ENCODE assay signal across 12 cellular contexts in the genomic region with DNA sequence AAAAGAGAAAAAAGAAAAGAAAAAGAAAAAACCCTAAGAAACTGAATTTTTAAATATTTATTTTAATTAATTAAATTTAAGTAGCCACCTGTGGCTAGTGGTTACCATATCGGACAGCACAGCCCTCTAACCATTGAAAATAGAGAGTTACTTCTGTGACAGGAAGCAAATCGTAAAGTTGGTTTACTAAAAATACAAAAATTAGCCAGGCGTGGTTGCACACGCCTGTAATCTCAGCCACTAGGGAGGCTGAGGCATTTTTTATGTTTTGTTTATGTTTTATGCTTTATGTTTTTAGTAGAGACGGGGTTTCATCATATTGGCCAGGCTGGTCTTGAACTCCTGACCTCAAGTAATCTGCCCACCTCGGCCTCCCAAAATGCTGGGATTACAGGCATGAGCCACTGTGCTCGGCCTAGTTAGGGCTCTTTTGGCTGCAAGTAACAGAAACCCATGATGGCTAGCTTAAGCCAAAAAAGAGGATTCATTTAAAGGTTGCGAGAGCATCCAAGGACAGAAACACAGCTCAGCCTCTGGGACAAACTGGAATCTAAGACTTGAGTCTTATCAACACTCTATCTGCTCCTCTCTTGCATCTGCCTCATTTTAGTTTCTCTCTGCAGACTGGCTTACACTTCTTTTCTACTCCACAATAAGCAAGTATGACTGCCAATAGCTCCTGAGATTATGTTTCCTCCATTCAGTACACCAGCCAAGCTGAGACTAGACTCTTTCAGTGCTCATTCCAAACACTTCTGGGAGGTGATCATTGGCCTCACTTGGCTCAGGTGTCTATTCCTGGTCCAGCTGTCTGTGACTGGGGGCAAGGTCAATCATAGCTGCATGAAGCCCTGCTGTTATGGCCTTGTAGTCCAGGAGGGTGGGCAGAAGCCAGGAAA. TPM values are rescaled to one million over a fixed set of nuclear protein-coding genes. Genes with fewer than 3 reads are reported as not detected.
DNase-seq lines count a peak whose midpoint lies in the region; ATAC-seq, FAIRE-seq and TF ChIP-seq lines count a peak whose summit lies in the region.
"Had no signal": no experiment of that assay in that cellular context is flagged by ENCODE, and none has a peak within 500 bp of the region (broad histone marks: within the 10 kb centered on the region; RNA-seq: fewer than 3 reads in every experiment).

No MANE protein-coding gene starts in this region.

- no peak for TF ChIP-seq POLR2A in H1 (IDR thresholded peaks at IDR 0.05; ENCODE audit: control extremely low read depth in 1 of 2, low read depth in 2 of 2, low read length in 2 of 2)

- H3K9me3 ChIP-seq in DOHH2 (ENCODE audit: control insufficient read depth, insufficient read depth, low read length) (no peaks in the 10 kb centered on the region), H1 (ENCODE audit: insufficient read depth in 2 of 2, low read depth in 1 of 2, low read length in 1 of 2) (no peaks in the 10 kb centered on the region), BE2C (no peaks in the 10 kb centered on the region; the same call in 1 of the 2 replicates), kidney (ENCODE audit: control insufficient read depth in 1 of 2, low read length in 2 of 2) (no peaks in the 10 kb centered on the region)
- H3K9me3 ChIP-seq: stomach had no signal

- H2AFZ ChIP-seq in H1 (ENCODE audit: low read length) = no peak overlapping the region

- H3F3A ChIP-seq in DOHH2 (ENCODE audit: control insufficient read depth, insufficient read depth) = peaks cover 28% of the 10 kb centered on the region

- no peak overlapping the region for H2BK120ac ChIP-seq in H1 (replicated peaks; ENCODE audit: low read depth, low read length)

- H3K23me2 ChIP-seq in H1 (ENCODE audit: low read depth, low read length) = 0 out of 2 replicates have a peak, but pooled peaks cover 2% of the 10 kb centered on the region

- no peak overlapping the region for H2AK5ac ChIP-seq in H1 (ENCODE audit: low read depth, low read length)

- H3K27ac ChIP-seq in DOHH2 (ENCODE audit: low read depth, low read length) = peak overlapping the region; percentile 64
- H3K27ac ChIP-seq in H1 (ENCODE audit: low read depth, low read length) = no peak overlapping the region
- no peak overlapping the region for H3K27ac ChIP-seq in kidney (ENCODE audit: low read depth in 2 of 2, low read length in 2 of 2)
- H3K27ac ChIP-seq: stomach had no signal

- H3K79me2 ChIP-seq in DOHH2 (ENCODE audit: control insufficient read depth, low read length) = no peaks in the 10 kb centered on the region
- no peaks in the 10 kb centered on the region for H3K79me2 ChIP-seq in H1 (ENCODE audit: control insufficient read depth in 1 of 2, insufficient read depth in 2 of 2, low read length in 2 of 2)

- WGBS in H1 (ENCODE audit: extremely low coverage in 1 of 2, insufficient coverage in 1 of 2, insufficient read length in 1 of 2, insufficient replicate concordance in 2 of 2, low coverage in 1 of 2, low lambda C conversion rate in 2 of 2, missing lambda C conversion rate in 1 of 2), 2 experiments = 91% methylated on average over 8 of the region's 8 CpGs; no CpG with 5 or more reads in 1 of the 2 experiments

- H3K27me3 ChIP-seq in DOHH2 (ENCODE audit: control insufficient read depth, low read length) (no peaks in the 10 kb centered on the region), H1 (replicated peaks in 1 of 4; ENCODE audit: control insufficient read depth in 3 of 4, extremely low read depth in 1 of 4, insufficient read depth in 3 of 4, low read length in 3 of 4) (no peaks in the 10 kb centered on the region), BE2C (no peaks in the 10 kb centered on the region)
- H3K27me3 ChIP-seq: stomach had no signal

- intact Hi-C loops in kidney (cut with DNase I) = no loop called here

- no peak for TF ChIP-seq CTCF in DOHH2 (IDR thresholded peaks at IDR 0.05; ENCODE audit: low read depth, low read length, poor library complexity, severe bottlenecking)
- TF ChIP-seq CTCF in H1 (IDR thresholded peaks at IDR 0.05; ENCODE audit: control extremely low read depth in 1 of 3, insufficient read depth in 1 of 3, low read depth in 1 of 3, low read length in 3 of 3) = no peak
- TF ChIP-seq CTCF in BE2C (IDR thresholded peaks at IDR 0.05; ENCODE audit: low read depth, low read length) = no peak
- TF ChIP-seq CTCF in kidney (IDR thresholded peaks at IDR 0.05; ENCODE audit: borderline replicate concordance, extremely low read depth, insufficient read depth) = no peak

- no peak overlapping the region for H2BK5ac ChIP-seq in H1 (ENCODE audit: low read depth, low read length)

- H3K36me3 ChIP-seq in DOHH2 (ENCODE audit: control insufficient read depth, low read length) (no peaks in the 10 kb centered on the region), H1 (ENCODE audit: control insufficient read depth in 2 of 4, insufficient read depth in 4 of 4, low read length in 3 of 4) (no peaks in the 10 kb centered on the region), BE2C (no peaks in the 10 kb centered on the region), kidney (ENCODE audit: control insufficient read depth in 1 of 2, insufficient read depth in 2 of 2, low read length in 2 of 2) (no peaks in the 10 kb centered on the region)
- H3K36me3 ChIP-seq: stomach had no signal

- H3K23ac ChIP-seq in H1 (ENCODE audit: insufficient read length) = no peak overlapping the region

- POLR2A ChIA-PET in H1 (lab: Charles Lee; ENCODE audit: partially characterized antibody) = interaction anchor here (0.6 to 1.4 kb wide), 2 partner anchors 10 to 162 kb away, joined by 3 to 6 read pairs; no protein-coding TSS in a partner anchor

- no peak overlapping the region for H4K5ac ChIP-seq in H1 (ENCODE audit: insufficient read length, low read depth, low read length)

- peak overlapping the region; percentile 86 for H3K4me2 ChIP-seq in DOHH2 (ENCODE audit: low read length)
- no peak overlapping the region for H3K4me2 ChIP-seq in H1 (ENCODE audit: insufficient read depth in 1 of 2, low read depth in 2 of 2, low read length in 2 of 2)

- no peak overlapping the region; the same call in 1 of the 2 replicates for H2BK12ac ChIP-seq in H1 (ENCODE audit: low read depth, low read length)

- no peak overlapping the region for H2BK15ac ChIP-seq in H1 (ENCODE audit: low read length)

- no peak overlapping the region for H3K14ac ChIP-seq in H1 (ENCODE audit: insufficient read length)

- DNase-seq in H1 (ENCODE audit: low read depth in 1 of 2, low spot score in 2 of 2) = peak in 1 of 2 experiments; percentile 43
- no peak for DNase-seq in BE2C
- no peak for DNase-seq in kidney
- DNase-seq in T-helper 9 cell = no peak
- DNase-seq in frontal cortex (ENCODE audit: low spot score in 2 of 2) = no peak
- DNase-seq: cortex of kidney, glutamatergic neuron, stomach had no signal

- peak overlapping the region; percentile 8 for H4K91ac ChIP-seq in H1 (replicated peaks; ENCODE audit: insufficient read length, low read length)

- H3K9ac ChIP-seq in H1 (replicated peaks in 1 of 4; ENCODE audit: extremely low read depth in 1 of 4, low read depth in 3 of 4, low read length in 3 of 4) = no peak overlapping the region; a peak in 1 of 7 replicates
- no peak overlapping the region for H3K9ac ChIP-seq in kidney (ENCODE audit: low read length in 2 of 2)

- H4K8ac ChIP-seq in H1 (ENCODE audit: extremely low read depth, insufficient read depth, low read length) = no peak overlapping the region

- H3K79me1 ChIP-seq in H1 (ENCODE audit: low read depth, low read length) = no peaks in the 10 kb centered on the region

- no peaks in the 10 kb centered on the region for H3K9me2 ChIP-seq in DOHH2 (replicated peaks; ENCODE audit: control insufficient read depth, low read length)

- H3K4me1 ChIP-seq in DOHH2 (ENCODE audit: control insufficient read depth, low read length) (peaks cover 71% of the 10 kb centered on the region), H1 (replicated peaks in 1 of 4; ENCODE audit: control insufficient read depth in 3 of 4, insufficient read depth in 4 of 4, low read length in 3 of 4) (peaks cover 0 to 11% (median 6%) of the 10 kb centered on the region in 4 experiments; a peak in 3 of 7 replicates), BE2C (peaks cover 12% of the 10 kb centered on the region), kidney (ENCODE audit: control insufficient read depth in 1 of 2, insufficient read depth in 1 of 2, low read depth in 1 of 2, low read length in 2 of 2) (peaks cover 5 to 6% of the 10 kb centered on the region in 2 donors)

- H3K56ac ChIP-seq in H1 (replicated peaks; ENCODE audit: insufficient read length, low read depth, low read length) = no peak overlapping the region

- H4K20me1 ChIP-seq in DOHH2 (ENCODE audit: control insufficient read depth, insufficient read depth, low read depth, low read length) (no peaks in the 10 kb centered on the region), H1 (replicated peaks in 1 of 2; ENCODE audit: control insufficient read depth in 1 of 2, insufficient read depth in 2 of 2, low read length in 2 of 2) (no peaks in the 10 kb centered on the region)

- TF ChIP-seq RAD21 in H1 (IDR thresholded peaks at IDR 0.05 in 1 of 2, conservative IDR thresholded peaks at IDR 0.05 in 1 of 2; ENCODE audit: low read depth in 2 of 2, low read length in 2 of 2) = no peak

- no peak for TF ChIP-seq EP300 in H1 (IDR thresholded peaks at IDR 0.05; ENCODE audit: borderline replicate concordance in 1 of 2, low read depth in 2 of 2, low read length in 2 of 2)

- peak overlapping the region; percentile 73; the same call in 1 of the 2 replicates for H2BK20ac ChIP-seq in H1 (ENCODE audit: low read length)

- H3K4me3 ChIP-seq in DOHH2 (ENCODE audit: low read length) (peak overlapping the region; percentile 64), H1 (ENCODE audit: extremely low read depth in 1 of 4, insufficient read depth in 2 of 4, low read depth in 3 of 4, low read length in 4 of 4) (no peak overlapping the region), BE2C (ENCODE audit: low read depth, low read length) (no peak overlapping the region), kidney (ENCODE audit: low read length in 2 of 2) (no peak overlapping the region)
- H3K4me3 ChIP-seq: stomach had no signal

- no peak overlapping the region for H3K4ac ChIP-seq in H1 (replicated peaks; ENCODE audit: insufficient read length, low read depth, low read length)

- H3K18ac ChIP-seq in H1 (ENCODE audit: extremely low read depth, low read length) = 0 out of 2 replicates have a peak overlapping the region, but pooled peaks have one; percentile 66

- ATAC-seq in GM19452 (IDR thresholded peaks at IDR 0.05; ENCODE audit: unreplicated experiment) (peak; percentile 40), HG03175 (IDR thresholded peaks at IDR 0.05; ENCODE audit: unreplicated experiment) (peak; percentile 44)
- ATAC-seq: activated T-helper 17 cell treated with anti-CD3 and anti-CD28 coated beads, Interleukin-2, amount 50 U/mL, for 72 hours had no signal

- CTCF ChIA-PET in H1 (lab: Charles Lee; ENCODE audit: partially characterized antibody) = interaction anchor here (0.6 to 1.2 kb wide), 3 partner anchors 63 to 213 kb away, joined by 3 to 4 read pairs (median 3); no protein-coding TSS in a partner anchor

- FAIRE-seq in H1 (lab: Jason Lieb, UNC) (no peak), kidney (lab: Jason Lieb, UNC) (no peak), frontal cortex (lab: Jason Lieb, UNC) (no peak)

RNA-seq across cellular contexts. Expression of a gene that starts 6.8 kb away (rescaled TPM):
- 266 and 277 TPM in 2 replicates for total RNA-seq in H1 (2021; fragmentation: NEBNext Ultra II Directional; extraction: Animal tissue kit (Norgen Biotek cat#: 25700))
- polyA plus RNA-seq in H1 (2011; rRNA removed) (9.5 and 13.2 TPM in 2 replicates), kidney (ENCODE audit: insufficient read depth, low read depth, low replicate concordance) (5.6 TPM)
- 18.5 TPM for polyA plus RNA-seq in H1 (2011; cell fraction: cytosol; rRNA removed)
- 20.1 TPM for polyA plus RNA-seq in H1 (2011; cell fraction: nucleus; rRNA removed)
- polyA plus RNA-seq in H1 (2012, experiment 1 of 2) = 29.1 to 79.4 TPM (median 36.5 TPM) in 4 replicates
- 2.7 TPM for polyA plus RNA-seq in H1 (2012, experiment 2 of 2)
- 92.2 TPM for polyA plus RNA-seq in H1 (2013, experiment 1 of 2)
- 96.2 TPM for polyA plus RNA-seq in H1 (2013, experiment 2 of 2)
- polyA minus RNA-seq in H1 (2011; rRNA and poly(A)+ RNA removed) = 158 and 178 TPM in 2 replicates
- 75.6 TPM for polyA minus RNA-seq in H1 (2011; cell fraction: cytosol; rRNA and poly(A)+ RNA removed)
- polyA minus RNA-seq in H1 (2011; cell fraction: nucleus; rRNA and poly(A)+ RNA removed) = 179 TPM
- polyA plus RNA-seq in BE2C (2012; ENCODE audit: insufficient read depth, insufficient read length, low read depth) = 11.9 TPM
- total RNA-seq in kidney (68.2 TPM), frontal cortex (160 TPM)
